15 cellular contexts compared by ENCODE assay signal in genomic region chr3:138206196-138206595, GRCh38. TPM values are rescaled to one million over a fixed set of nuclear protein-coding genes. Genes with fewer than 3 reads are reported as not detected.
DNase-seq lines count a peak whose midpoint lies in the region; ATAC-seq and TF ChIP-seq lines count a peak whose summit lies in the region.
"Had no signal": no experiment of that assay in that cellular context is flagged by ENCODE, and none has a peak within 500 bp of the region (broad histone marks: within the 10 kb centered on the region; RNA-seq: fewer than 3 reads in every experiment).

No MANE protein-coding gene starts in this region.

- peaks cover 7% of the 10 kb centered on the region for H3K36me3 ChIP-seq in endodermal cell (ENCODE audit: control insufficient read depth, insufficient read depth, low read length)

- no peak overlapping the region for H3K4me3 Mint-ChIP-seq in endodermal cell
- H3K4me3 Mint-ChIP-seq: CD14-positive monocyte; CD8-positive, alpha-beta T cell had no signal

- no peak for TF ChIP-seq CTCF in endodermal cell (conservative IDR thresholded peaks at IDR 0.05)

- no peak for ATAC-seq in activated naive CD4-positive, alpha-beta T cell treated with anti-CD3 and anti-CD28 coated beads, Interleukin-2, amount 50 U/mL, for 72 hours
- no peak for ATAC-seq in HG02870 (IDR thresholded peaks at IDR 0.05; ENCODE audit: unreplicated experiment)
- ATAC-seq: CD8-positive, alpha-beta T cell; HCT116 had no signal

- peaks cover 1% of the 10 kb centered on the region for H3K9me3 Mint-ChIP-seq in endodermal cell
- H3K9me3 Mint-ChIP-seq in activated naive CD4-positive, alpha-beta T cell treated with anti-CD3 and anti-CD28 coated beads, Interleukin-2, amount 50 U/mL, for 72 hours, result no peaks in the 10 kb centered on the region
- H3K9me3 Mint-ChIP-seq: CD8-positive, alpha-beta T cell had no signal

- H3K4me3 ChIP-seq in endodermal cell (ENCODE audit: low read length), result no peak overlapping the region
- H3K4me3 ChIP-seq: GM23248 had no signal

- H3K27me3 ChIP-seq in endodermal cell (ENCODE audit: control insufficient read depth, insufficient read depth, low read length, poor library complexity, severe bottlenecking), result no peaks in the 10 kb centered on the region

- H3K9ac ChIP-seq in endodermal cell (ENCODE audit: extremely low read depth, low read length, poor library complexity, severe bottlenecking), result no peak overlapping the region
- H3K9ac ChIP-seq: GM23248 had no signal

- H3K4me1 Mint-ChIP-seq in endodermal cell, result peaks cover 15% of the 10 kb centered on the region

- H3K36me3 Mint-ChIP-seq in endodermal cell (ENCODE audit: low read depth), result peaks cover 21% of the 10 kb centered on the region
- peaks cover 10 to 11% of the 10 kb centered on the region in 2 donors for H3K36me3 Mint-ChIP-seq in activated naive CD4-positive, alpha-beta T cell treated with anti-CD3 and anti-CD28 coated beads, Interleukin-2, amount 50 U/mL, for 72 hours

- DNase-seq in NCI-H2171 treated with DMSO at 0.1 percent for 48 hours (lab: John Stamatoyannopoulos, UW) (peak; percentile 38), NCI-H2171 (lab: John Stamatoyannopoulos, UW) (no peak), NCI-H524 treated with DMSO at 0.1 percent for 48 hours (lab: John Stamatoyannopoulos, UW) (peak; percentile 14), endodermal cell (no peak), HEK293T (ENCODE audit: extremely low spot score) (no peak)
- no peak for DNase-seq in activated naive CD4-positive, alpha-beta T cell treated with anti-CD3 and anti-CD28 coated beads, Interleukin-2, amount 50 U/mL, for 72 hours (ENCODE audit: low spot score in 2 of 2)
- DNase-seq: CD8-positive, alpha-beta T cell; COR-L47; DMS53; GM23248 had no signal

- POLR2A ChIA-PET in HEK293T (lab: Yijun Ruan, JAX), result no interaction called here

- peaks cover 8% of the 10 kb centered on the region for H3K9me3 ChIP-seq in endodermal cell (ENCODE audit: control insufficient read depth, low read length)

- H3K27me3 Mint-ChIP-seq in endodermal cell (ENCODE audit: insufficient read depth), result no peaks in the 10 kb centered on the region

- CTCF ChIA-PET in HEK293T (lab: Yijun Ruan, JAX), result no interaction called here

- WGBS in endodermal cell (ENCODE audit: insufficient coverage in 1 of 2, insufficient read length in 1 of 2), 2 experiments, result 95 to 100% methylated on average over 2 of the region's 2 CpGs

- H3K27ac Mint-ChIP-seq in endodermal cell, result no peak overlapping the region
- H3K27ac Mint-ChIP-seq in activated naive CD4-positive, alpha-beta T cell treated with anti-CD3 and anti-CD28 coated beads, Interleukin-2, amount 50 U/mL, for 72 hours, result no peak overlapping the region
- H3K27ac Mint-ChIP-seq: CD8-positive, alpha-beta T cell had no signal

- H3K4me1 ChIP-seq in endodermal cell (ENCODE audit: control insufficient read depth, insufficient read depth, low read length), result peaks cover 10% of the 10 kb centered on the region

- peak overlapping the region; percentile 2 for H3K27ac ChIP-seq in endodermal cell (ENCODE audit: low read depth, low read length)
- H3K27ac ChIP-seq: 22Rv1, GM23248, HL-60 had no signal

TF ChIP-seq in HEK293T, 16 proteins besides CTCF, POLR2A, EP300 and RAD21:
- no peak for TF ChIP-seq L3MBTL2 (conservative IDR thresholded peaks at IDR 0.05)
- no peak for TF ChIP-seq TARDBP (IDR thresholded peaks at IDR 0.05)
- no peak for TF ChIP-seq FOXM1 (IDR thresholded peaks at IDR 0.05; ENCODE audit: borderline replicate concordance)
- TF ChIP-seq CTBP1 (IDR thresholded peaks at IDR 0.05; ENCODE audit: borderline replicate concordance), result no peak
- no peak for TF ChIP-seq PKNOX1 (IDR thresholded peaks at IDR 0.05)
- no peak for TF ChIP-seq ZNF384 (IDR thresholded peaks at IDR 0.05)
- TF ChIP-seq SP1 (IDR thresholded peaks at IDR 0.05), result no peak
- TF ChIP-seq BHLHE40 (IDR thresholded peaks at IDR 0.05; ENCODE audit: borderline replicate concordance), result no peak

RNA-seq across cellular contexts. Expression of gene ARMC8, which starts 19.1 kb away (rescaled TPM):
- total RNA-seq in endodermal cell, result 10 to 100 TPM; 58.6 to 60.4 TPM
- 45.0 TPM for polyA plus RNA-seq in endodermal cell (2013, experiment 1 of 2)
- polyA plus RNA-seq in endodermal cell (2013, experiment 2 of 2), result 44.9 TPM
- 10 to 100 TPM; 38.3 to 39.0 TPM for total RNA-seq in activated naive CD4-positive, alpha-beta T cell treated with anti-CD3 and anti-CD28 coated beads, Interleukin-2, amount 50 U/mL, for 72 hours

RNA-seq across cellular contexts. Expression of gene DBR1, which starts 31.5 kb away (rescaled TPM):
- total RNA-seq in endodermal cell, result 10 to 100 TPM; 17.7 to 22.0 TPM
- 20.7 TPM for polyA plus RNA-seq in endodermal cell (2013, experiment 1 of 2)
- polyA plus RNA-seq in endodermal cell (2013, experiment 2 of 2), result 21.4 TPM
- total RNA-seq in activated naive CD4-positive, alpha-beta T cell treated with anti-CD3 and anti-CD28 coated beads, Interleukin-2, amount 50 U/mL, for 72 hours, result 10 to 100 TPM; 22.0 to 29.2 TPM

Comparison
In these comparisons a context has a peak if more than half of its experiments do, and no peak if none do; other contexts are left out.
1. DNase-seq: peak in NCI-H2171 treated with DMSO at 0.1 percent for 48 hours (single experiment) and NCI-H524 treated with DMSO at 0.1 percent for 48 hours (single experiment); none in NCI-H2171 (single experiment), endodermal cell (single experiment), activated naive CD4-positive, alpha-beta T cell treated with anti-CD3 and anti-CD28 coated beads, Interleukin-2, amount 50 U/mL, for 72 hours (0 of 2) and HEK293T (single experiment).